34 cellular contexts compared by ENCODE assay signal in genomic region chr20:2295286-2295685, GRCh38. TPM values are rescaled to one million over a fixed set of nuclear protein-coding genes. Genes with fewer than 3 reads are reported as not detected.
"Had no signal": no experiment of that assay in that cellular context is flagged by ENCODE, and none has a peak within 500 bp of the region (broad histone marks: within the 10 kb centered on the region; RNA-seq: fewer than 3 reads in every experiment).

No MANE protein-coding gene starts in this region.

- H3K4me2 ChIP-seq: hepatocyte had no signal

- H3K27me3 ChIP-seq: ascending aorta, breast epithelium, cardiac muscle cell, dorsolateral prefrontal cortex, hepatocyte had no signal

- H3K36me3 ChIP-seq: ascending aorta, breast epithelium, cardiac muscle cell, esophagus muscularis mucosa, gastroesophageal sphincter, heart right ventricle had no signal

- H2AFZ ChIP-seq: hepatocyte had no signal

- H3K4me1 ChIP-seq: ascending aorta, breast epithelium, esophagus muscularis mucosa, gastroesophageal sphincter had no signal

- DNase-seq: activated CD4-positive, alpha-beta memory T cell treated with anti-CD3 and anti-CD28 coated beads for 36 hours; activated CD4-positive, alpha-beta T cell treated with anti-CD3 and anti-CD28 coated beads for 36 hours; activated CD4-positive, alpha-beta T cell treated with anti-CD3 and anti-CD28 coated beads, Interleukin-2, amount 10 ng/mL, durations not matched to agents 24 days and 14 days; activated CD4-positive, CD25-positive, alpha-beta regulatory T cell; activated CD4-positive, CD25-positive, alpha-beta regulatory T cell treated with anti-CD3 and anti-CD28 coated beads, Interleukin-2, amount 50 U/mL, for 72 hours; activated CD8-positive, alpha-beta memory T cell treated with anti-CD3 and anti-CD28 coated beads, Interleukin-2, amount 10 ng/mL, durations not matched to agents 7 days and 5 days; activated CD8-positive, alpha-beta memory T cell treated with anti-CD3 and anti-CD28 coated beads, Interleukin-2, amount 50 U/mL, for 4 hours; activated CD8-positive, alpha-beta T cell treated with anti-CD3 and anti-CD28 coated beads, Interleukin-2, amount 10 ng/mL, durations not matched to agents 7 days and 5 days; activated naive CD4-positive, alpha-beta T cell treated with anti-CD3 and anti-CD28 coated beads for 36 hours; activated naive CD8-positive, alpha-beta T cell treated with anti-CD3 and anti-CD28 coated beads, Interleukin-2, amount 10 ng/mL, durations not matched to agents 7 days and 5 days; activated T-cell treated with anti-CD3 and anti-CD28 coated beads, Interleukin-2, amount 50 U/mL, for 1 hour; activated T-cell treated with anti-CD3 and anti-CD28 coated beads, Interleukin-2, amount 50 U/mL, for 48 hours; central memory CD4-positive, alpha-beta T cell; cerebellar nuclear complex; dorsolateral prefrontal cortex; effector CD4-positive, alpha-beta T cell; effector memory CD8-positive, alpha-beta T cell; erythroblast; foreskin melanocyte; heart right ventricle; T-helper 2 cell had no signal

- H3K27ac ChIP-seq: ascending aorta, breast epithelium, cardiac muscle cell, coronary artery, dorsolateral prefrontal cortex, esophagus muscularis mucosa, gastroesophageal sphincter, heart right ventricle, hepatocyte had no signal

- ATAC-seq: activated CD4-positive, alpha-beta T cell treated with anti-CD3 and anti-CD28 coated beads for 36 hours; activated CD8-positive, alpha-beta memory T cell treated with anti-CD3 and anti-CD28 coated beads, Interleukin-2, amount 10 ng/mL, durations not matched to agents 7 days and 5 days; activated CD8-positive, alpha-beta T cell treated with anti-CD3 and anti-CD28 coated beads, Interleukin-2, amount 10 ng/mL, durations not matched to agents 7 days and 5 days; effector memory CD8-positive, alpha-beta T cell; gastroesophageal sphincter had no signal

- H3K79me2 ChIP-seq: hepatocyte had no signal

- H3K9me3 ChIP-seq: ascending aorta, breast epithelium, esophagus muscularis mucosa, gastroesophageal sphincter, heart right ventricle had no signal

- H3K4me3 ChIP-seq: ascending aorta, breast epithelium, cardiac muscle cell, coronary artery, dorsolateral prefrontal cortex, esophagus muscularis mucosa, gastroesophageal sphincter, heart right ventricle, hepatocyte had no signal

RNA-seq across cellular contexts. Expression of gene TGM3, which starts 0.5 kb away (rescaled TPM):
- total RNA-seq: activated CD4-positive, alpha-beta memory T cell treated with anti-CD3 and anti-CD28 coated beads for 36 hours; activated CD4-positive, alpha-beta T cell treated with anti-CD3 and anti-CD28 coated beads for 36 hours; activated CD4-positive, alpha-beta T cell treated with anti-CD3 and anti-CD28 coated beads, Interleukin-2, amount 10 ng/mL, durations not matched to agents 24 days and 14 days; activated CD8-positive, alpha-beta memory T cell treated with anti-CD3 and anti-CD28 coated beads for 36 hours; activated CD8-positive, alpha-beta memory T cell treated with anti-CD3 and anti-CD28 coated beads, Interleukin-2, amount 10 ng/mL, durations not matched to agents 7 days and 5 days; activated CD8-positive, alpha-beta T cell treated with anti-CD3 and anti-CD28 coated beads, Interleukin-2, amount 10 ng/mL, durations not matched to agents 7 days and 5 days; activated naive CD4-positive, alpha-beta T cell treated with anti-CD3 and anti-CD28 coated beads for 36 hours; activated naive CD8-positive, alpha-beta T cell treated with anti-CD3 and anti-CD28 coated beads, Interleukin-2, amount 10 ng/mL, durations not matched to agents 7 days and 5 days; activated T-helper 1 cell treated with anti-CD3 and anti-CD28 coated beads, Interleukin-12 subunit alpha, Interleukin-12 subunit beta, Interleukin-2, Interleukin-4 antibody, amounts not matched to agents 30 ng/mL and 10 ng/mL and 1 ng/mL, durations not matched to agents 14 hours and 24 hours and 36 hours; activated T-helper 2 cell treated with anti-CD3 and anti-CD28 coated beads, Interferon-gamma antibody, Interleukin-2, Interleukin-4, amounts not matched to agents 10 μg/mL and 5 μg/mL and 100 μg/mL, durations not matched to agents 14 hours and 24 hours and 36 hours; ascending aorta; breast epithelium; cardiac muscle cell; fibroblast of villous mesenchyme; glomerular endothelial cell; heart right ventricle had no signal
- polyA plus RNA-seq: cardiac muscle cell, fibroblast of lung had no signal
